23 cellular contexts compared by ENCODE assay signal in the genomic region with DNA sequence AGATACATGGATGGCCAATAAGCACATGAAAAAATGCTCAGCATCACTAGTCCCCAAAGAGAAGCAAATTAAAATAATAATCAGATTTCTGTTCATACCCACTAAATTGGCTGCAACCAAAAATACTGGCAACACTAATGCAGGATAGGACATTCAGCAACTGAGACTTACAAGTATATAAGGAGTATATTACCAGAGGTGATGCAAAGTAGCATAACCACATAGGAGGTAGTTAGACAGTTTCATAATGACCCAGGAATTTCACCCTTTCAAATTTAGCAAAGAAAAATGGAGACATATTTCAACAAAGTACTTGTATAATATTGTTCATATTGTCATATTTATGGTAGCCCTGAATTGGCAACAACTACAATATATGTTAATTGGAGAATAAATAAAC.
DNase-seq lines count a peak whose midpoint lies in the region; ATAC-seq and TF ChIP-seq lines count a peak whose summit lies in the region.
"Had no signal": no experiment of that assay in that cellular context is flagged by ENCODE, and none has a peak within 500 bp of the region (broad histone marks: within the 10 kb centered on the region; RNA-seq: fewer than 3 reads in every experiment).

No MANE protein-coding gene starts in this region.

- no peak overlapping the region for H3K27ac Mint-ChIP-seq in CD4-positive, alpha-beta memory T cell
- no peak overlapping the region for H3K27ac Mint-ChIP-seq in CD14-positive monocyte
- H3K27ac Mint-ChIP-seq: B cell; CD4-positive, CD25-positive, alpha-beta regulatory T cell; H9 had no signal

- H3K4me3 Mint-ChIP-seq in CD4-positive, alpha-beta memory T cell, result no peak overlapping the region
- no peak overlapping the region for H3K4me3 Mint-ChIP-seq in CD14-positive monocyte
- H3K4me3 Mint-ChIP-seq: B cell; CD4-positive, CD25-positive, alpha-beta regulatory T cell; H9 had no signal

- TF ChIP-seq CTCF in CD14-positive monocyte (IDR thresholded peaks at IDR 0.05), result no peak

- CTCF ChIA-PET in CD4-positive, alpha-beta memory T cell (lab: Charles Lee; ENCODE audit: partially characterized antibody), result no interaction called here

- peak; percentile 61 for ATAC-seq in GM18502 (IDR thresholded peaks at IDR 0.05; ENCODE audit: poor library complexity, unreplicated experiment)
- peak; percentile 65 for ATAC-seq in GM21367 (IDR thresholded peaks at IDR 0.05; ENCODE audit: unreplicated experiment)
- ATAC-seq in HG02852 (IDR thresholded peaks at IDR 0.05; ENCODE audit: unreplicated experiment), result peak; percentile 49
- ATAC-seq in HG03469 (IDR thresholded peaks at IDR 0.05; ENCODE audit: unreplicated experiment), result peak; percentile 64
- no peak for ATAC-seq in HG03135 (IDR thresholded peaks at IDR 0.05; ENCODE audit: unreplicated experiment)
- ATAC-seq: K562 had no signal

- no peaks in the 10 kb centered on the region for H3K4me1 ChIP-seq in CD4-positive, alpha-beta memory T cell (ENCODE audit: insufficient read depth, low read length)

- DNase-seq in NCI-H526 (lab: John Stamatoyannopoulos, UW), result no peak
- no peak for DNase-seq in CD4-positive, alpha-beta memory T cell
- DNase-seq in CD14-positive monocyte (ENCODE audit: low spot score), result no peak
- DNase-seq: Caco-2; CD4-positive, CD25-positive, alpha-beta regulatory T cell; GF-D8; H9; NCI-H1092 treated with DMSO at 0.1 percent for 48 hours; NCI-H146; NCI-H2029 treated with DMSO at 0.1 percent for 48 hours; NCI-H2171 treated with DMSO at 0.1 percent for 48 hours; NCI-H446; NCI-H69; Right ventricle myocardium superior; SW 1271; T-helper 2 cell had no signal

- POLR2A ChIA-PET in CD4-positive, alpha-beta memory T cell (lab: Charles Lee; ENCODE audit: partially characterized antibody), result no interaction called here

- no peaks in the 10 kb centered on the region for H3K36me3 ChIP-seq in CD4-positive, alpha-beta memory T cell (ENCODE audit: insufficient read depth, low read length)

- H3K27me3 ChIP-seq in CD4-positive, alpha-beta memory T cell (ENCODE audit: insufficient read depth, low read length), result no peaks in the 10 kb centered on the region

- H3K9me3 Mint-ChIP-seq in CD4-positive, alpha-beta memory T cell, result peaks cover 0 to 2% (median 0%) of the 10 kb centered on the region in 8 donors
- H3K9me3 Mint-ChIP-seq in CD14-positive monocyte, result peaks cover 0 to 3% (median 1%) of the 10 kb centered on the region in 7 donors
- H3K9me3 Mint-ChIP-seq: H9 had no signal

- H3K27ac ChIP-seq in CD4-positive, alpha-beta memory T cell (ENCODE audit: low read depth, low read length), result no peak overlapping the region

- peaks cover 8 to 10% (median 8%) of the 10 kb centered on the region in 4 donors for H3K4me1 Mint-ChIP-seq in CD4-positive, alpha-beta memory T cell
- H3K4me1 Mint-ChIP-seq in CD14-positive monocyte, result no peaks in the 10 kb centered on the region
- H3K4me1 Mint-ChIP-seq: B cell had no signal

- H3K27me3 Mint-ChIP-seq in CD4-positive, alpha-beta memory T cell, result no peaks in the 10 kb centered on the region
- H3K27me3 Mint-ChIP-seq in CD14-positive monocyte (ENCODE audit: low read depth in 3 of 3), result peaks cover 0 to 2% (median 0%) of the 10 kb centered on the region in 3 donors

- H3K9me3 ChIP-seq in CD4-positive, alpha-beta memory T cell (ENCODE audit: control insufficient read depth in 1 of 2, low read length in 2 of 2), result no peaks in the 10 kb centered on the region
- H3K9me3 ChIP-seq: Caco-2 had no signal

- no peak overlapping the region for H3K4me3 ChIP-seq in CD4-positive, alpha-beta memory T cell (ENCODE audit: low read length in 2 of 2)
- H3K4me3 ChIP-seq: K562 had no signal

- intact Hi-C loops in CD4-positive, alpha-beta memory T cell (cut with micrococcal nuclease), result no loop called here
- intact Hi-C loops in CD14-positive monocyte (cut with micrococcal nuclease), result no loop called here

- no peaks in the 10 kb centered on the region for H3K36me3 Mint-ChIP-seq in CD4-positive, alpha-beta memory T cell
- no peaks in the 10 kb centered on the region for H3K36me3 Mint-ChIP-seq in CD14-positive monocyte
- H3K36me3 Mint-ChIP-seq: CD4-positive, CD25-positive, alpha-beta regulatory T cell had no signal
